ENCODE assay signal across 12 cellular contexts in the genomic region with DNA sequence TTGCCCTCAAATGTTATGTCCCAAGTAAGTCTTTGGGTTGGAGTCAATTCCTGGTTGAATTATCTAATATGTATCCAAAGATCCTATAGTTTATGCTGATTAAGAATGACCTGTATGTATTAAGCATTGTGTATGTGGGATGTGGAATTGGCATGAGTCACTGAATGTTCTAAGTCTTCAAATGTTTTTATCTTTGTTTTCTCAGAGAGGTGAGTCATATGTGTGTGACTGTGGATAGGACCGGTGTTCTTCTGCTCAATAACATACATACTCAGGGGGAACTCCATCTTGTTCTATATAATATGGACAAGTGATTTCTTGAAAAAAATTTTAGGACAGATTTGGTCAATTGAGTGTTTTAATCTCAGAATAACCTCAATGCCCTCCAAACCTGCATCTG. TPM values are rescaled to one million over a fixed set of nuclear protein-coding genes. Genes with fewer than 3 reads are reported as not detected.
DNase-seq lines count a peak whose midpoint lies in the region; ATAC-seq, FAIRE-seq and TF ChIP-seq lines count a peak whose summit lies in the region.
"Had no signal": no experiment of that assay in that cellular context is flagged by ENCODE, and none has a peak within 500 bp of the region (broad histone marks: within the 10 kb centered on the region; RNA-seq: fewer than 3 reads in every experiment).

No MANE protein-coding gene starts in this region.

- H3K27ac ChIP-seq in ACC112 (ENCODE audit: low read depth, low read length) = peak overlapping the region; percentile 27; the same call in 1 of the 2 replicates
- H3K27ac ChIP-seq in K562 (ENCODE audit: extremely low read depth, low read depth, low read length) = no peak overlapping the region

- BruUV-seq in K562 (replicated peaks; lab: Mats Ljungman, UMichigan) = no TSS peak

- POLR2A ChIA-PET in K562 (lab: Yijun Ruan, JAX) = no interaction called here

- in situ Hi-C loops in K562 (cut with MboI) = no loop called here

- DNase-seq in HS-5 (ENCODE audit: low read depth) = peak; percentile 73
- no peak for DNase-seq in K562 (ENCODE audit: extremely low read depth in 1 of 4, low spot score in 3 of 4)
- peak; percentile 7 for DNase-seq in hepatic stellate cell (ENCODE audit: low spot score)
- no peak for DNase-seq in CD1c-positive myeloid dendritic cell (ENCODE audit: extremely low spot score)
- DNase-seq in activated CD4-positive, alpha-beta T cell treated with anti-CD3 and anti-CD28 coated beads, Interleukin-2, amount 50 U/mL, for 48 hours = no peak
- no peak for DNase-seq in NCI-H82 treated with DMSO at 0.1 percent for 48 hours (lab: John Stamatoyannopoulos, UW; ENCODE audit: unreplicated experiment)
- DNase-seq: DND-41; effector memory CD4-positive, alpha-beta T cell; naive B cell; RPMI8226 had no signal

- no peaks in the 10 kb centered on the region; the same call in 1 of the 2 replicates for H3K9me3 ChIP-seq in K562 (replicated peaks; ENCODE audit: control insufficient read depth, insufficient read depth, low read depth, low read length)

- CTCF ChIA-PET in K562 (lab: Yijun Ruan, JAX; ENCODE audit: low intra/inter-chr PET ratio) = no interaction called here

- WGBS in K562 (ENCODE audit: insufficient coverage, low coverage, missing lambda C conversion rate) = 0% methylated on average over 1 of the region's 1 CpG

- FAIRE-seq in K562 (lab: Jason Lieb, UNC) = no peak

- no peak for TF ChIP-seq EP300 in K562 (IDR thresholded peaks at IDR 0.05; ENCODE audit: low read length)

- intact Hi-C loops in K562 (cut with micrococcal nuclease) = no loop called here

- H2AFZ ChIP-seq in ACC112 (ENCODE audit: low read length, unreplicated experiment) (no peak overlapping the region), K562 (ENCODE audit: low read depth, low read length) (no peak overlapping the region)

- H3K4me3 ChIP-seq in ACC112 (ENCODE audit: low read depth, low read length) (no peak overlapping the region), K562 (no peak overlapping the region)

- ATAC-seq in K562 (no peak), GM19463 (IDR thresholded peaks at IDR 0.05; ENCODE audit: unreplicated experiment) (no peak)

- H3K4me1 ChIP-seq in ACC112 (ENCODE audit: control insufficient read depth, insufficient read depth, low read length, unreplicated experiment) = peaks cover 11% of the 10 kb centered on the region
- H3K4me1 ChIP-seq in K562 (replicated peaks in 1 of 2; ENCODE audit: control insufficient read depth in 2 of 2, insufficient read depth in 2 of 2, low read length in 2 of 2) = no peaks in the 10 kb centered on the region

- TF ChIP-seq RAD21 in K562 (CRISPR knock-in tag; conservative IDR thresholded peaks at IDR 0.05 in 1 of 2, IDR thresholded peaks at IDR 0.05 in 1 of 2) = no peak

- no peaks in the 10 kb centered on the region for H3K36me3 ChIP-seq in ACC112 (ENCODE audit: insufficient read depth, low read length)
- no peaks in the 10 kb centered on the region for H3K36me3 ChIP-seq in K562 (ENCODE audit: control insufficient read depth, insufficient read depth, low read length)

- H4K20me1 ChIP-seq in K562 (replicated peaks; ENCODE audit: control insufficient read depth, insufficient read depth, low read length) = no peaks in the 10 kb centered on the region

- H3K27me3 ChIP-seq in ACC112 (ENCODE audit: insufficient read depth, low read length) = no peaks in the 10 kb centered on the region
- no peaks in the 10 kb centered on the region for H3K27me3 ChIP-seq in K562 (ENCODE audit: control insufficient read depth in 2 of 2, insufficient read depth in 2 of 2, low read length in 2 of 2)

- no peak overlapping the region for H3K9ac ChIP-seq in K562 (ENCODE audit: insufficient read depth in 1 of 2, low read depth in 2 of 2, low read length in 2 of 2)

- TF ChIP-seq CTCF in K562 (IDR thresholded peaks at IDR 0.05 in 2 of 3, conservative IDR thresholded peaks at IDR 0.05 in 1 of 3; ENCODE audit: insufficient read depth in 2 of 3, low read depth in 1 of 3, low read length in 3 of 3) = no peak

- no peak for TF ChIP-seq POLR2A in K562 (conservative IDR thresholded peaks at IDR 0.05)

- H3K79me2 ChIP-seq in ACC112 (ENCODE audit: control insufficient read depth, insufficient read depth, low read length, unreplicated experiment) = no peaks in the 10 kb centered on the region
- no peaks in the 10 kb centered on the region for H3K79me2 ChIP-seq in K562 (ENCODE audit: control insufficient read depth, insufficient read depth, low read length)

- no peaks in the 10 kb centered on the region for H3K9me1 ChIP-seq in K562 (ENCODE audit: control insufficient read depth, insufficient read depth, low read length)

- no peak overlapping the region for H3K4me2 ChIP-seq in K562 (ENCODE audit: insufficient read depth, low read length)

TF ChIP-seq in K562, 482 proteins besides CTCF, POLR2A, EP300 and RAD21:
- TF ChIP-seq DPF2 (IDR thresholded peaks at IDR 0.05) = no peak
- peak; percentile 70 for TF ChIP-seq FOSL1 (tag; conservative IDR thresholded peaks at IDR 0.05)

RNA-seq across cellular contexts. Expression of a gene that starts 57.9 kb away (rescaled TPM):
- total RNA-seq in K562 (2011; cell fraction: chromatin; rRNA removed; ENCODE audit: low replicate concordance) = not detected in 2 replicates
- not detected in 2 replicates for total RNA-seq in K562 (2011; cell fraction: nucleolus; rRNA removed)
- not detected in 2 replicates for total RNA-seq in K562 (2011; cell fraction: nucleoplasm; rRNA removed)
- total RNA-seq in K562 (2014; rRNA removed) (not detected in 2 replicates), K562 (2014; rRNA removed; fragmentation: Illumina TruSeq; extraction: Trizol) (not detected in 2 replicates), K562 (2015; rRNA removed; fragmentation: Illumina TruSeq; extraction: Trizol) (not detected in 2 replicates), K562 (2021) (0.04 and 0.13 TPM in 2 replicates)
- polyA plus RNA-seq in K562 (2011; rRNA removed) (not detected in 2 replicates), K562 (2014; fragmentation: Illumina TruSeq; extraction: Trizol) (not detected in 2 replicates), K562 (2014; fragmentation: Nextera tagmentation; extraction: Ambion mirVana) (not detected), K562 (2014; rRNA removed) (not detected in 2 replicates)
- polyA plus RNA-seq in K562 (2011; cell fraction: cytosol; rRNA removed) = not detected in 2 replicates
- not detected in 2 replicates for polyA plus RNA-seq in K562 (2011; cell fraction: nucleus; rRNA removed)
- polyA plus RNA-seq in K562 (2012) = not detected in 2 replicates
- polyA minus RNA-seq in K562 (2011; rRNA and poly(A)+ RNA removed) = not detected in 2 replicates
- polyA minus RNA-seq in K562 (2011; cell fraction: cytosol; rRNA and poly(A)+ RNA removed) = not detected in 2 replicates
- polyA minus RNA-seq in K562 (2011; cell fraction: nucleus; rRNA and poly(A)+ RNA removed) = not detected in 2 replicates

Comparison
In these comparisons a context has a peak if more than half of its experiments do, and no peak if none do; other contexts are left out.
1. DNase-seq: peak in HS-5 (single experiment) and hepatic stellate cell (single experiment); none in K562 (0 of 4), CD1c-positive myeloid dendritic cell (single experiment), activated CD4-positive, alpha-beta T cell treated with anti-CD3 and anti-CD28 coated beads, Interleukin-2, amount 50 U/mL, for 48 hours (0 of 2) and NCI-H82 treated with DMSO at 0.1 percent for 48 hours (single experiment).